Comparison of ENCODE assay signal across 8 cellular contexts in the genomic region with DNA sequence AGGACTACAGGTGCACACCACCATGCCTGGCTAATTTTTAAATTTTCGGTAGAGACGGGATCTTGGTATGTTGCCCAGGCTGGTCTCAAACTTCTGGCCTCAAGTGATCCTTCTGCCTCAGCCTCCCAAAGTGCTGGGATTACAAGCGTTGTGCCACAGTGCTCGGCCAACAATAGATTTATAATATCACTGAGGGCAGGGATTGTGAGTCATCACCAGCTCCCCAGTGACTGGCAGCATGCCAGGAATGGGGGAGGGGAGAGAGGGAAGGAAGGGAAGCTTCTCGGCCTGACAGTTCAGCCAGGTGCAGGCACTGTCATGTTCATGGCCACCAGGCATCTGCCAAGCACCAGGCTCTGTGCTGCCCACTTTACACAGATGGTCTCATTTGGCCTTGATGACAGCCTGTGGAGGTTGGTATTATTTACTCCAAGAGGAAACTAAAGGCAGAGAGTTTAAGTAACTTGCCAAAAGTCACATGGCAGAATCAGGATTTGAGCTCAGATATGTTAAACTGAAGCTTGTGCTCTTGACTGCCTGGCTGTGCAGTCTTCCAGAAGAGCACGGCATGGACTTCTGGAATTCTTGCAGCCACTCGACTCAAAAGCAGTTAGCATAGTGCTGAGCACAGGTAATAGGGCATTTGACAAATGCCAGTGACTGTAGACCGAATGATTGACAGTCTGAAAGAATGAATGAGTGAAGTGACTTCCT. TPM values are rescaled to one million over a fixed set of nuclear protein-coding genes. Genes with fewer than 3 reads are reported as not detected.
DNase-seq lines count a peak whose midpoint lies in the region; ATAC-seq, FAIRE-seq and TF ChIP-seq lines count a peak whose summit lies in the region.
"Not testable (repeated sequence)": the region's sequence is repeated elsewhere in the genome, so short reads cannot be mapped to it uniquely, and the experiment has no call there.

No MANE protein-coding gene starts in this region.

- peak; percentile 43 to 75 (median 52) for ATAC-seq in right lobe of liver

- intact Hi-C loops in right lobe of liver (cut with DNase I), result not testable (repeated sequence)

- not testable (repeated sequence) for H3K4me1 Mint-ChIP-seq in HFFc6 (ENCODE audit: low read depth)

- peak overlapping the region; percentile 26 for H3K4me2 ChIP-seq in SU-DHL-6 (ENCODE audit: low read depth, low read length, poor library complexity, severe bottlenecking)
- H3K4me2 ChIP-seq in H1 (ENCODE audit: insufficient read depth in 1 of 2, low read depth in 2 of 2, low read length in 2 of 2), result not testable (repeated sequence)

- H3K4me3 ChIP-seq in SU-DHL-6 (ENCODE audit: insufficient read depth, low read length, poor library complexity, severe bottlenecking); H1 (ENCODE audit: extremely low read depth in 1 of 4, insufficient read depth in 2 of 4, low read depth in 3 of 4, low read length in 4 of 4); right lobe of liver: not testable (repeated sequence)

- not testable (repeated sequence) for H3K4ac ChIP-seq in H1 (replicated peaks; ENCODE audit: insufficient read length, low read depth, low read length)

- H3K36me3 Mint-ChIP-seq in HFFc6 (ENCODE audit: low read depth), result not testable (repeated sequence)

- not testable (repeated sequence) for H2BK5ac ChIP-seq in H1 (ENCODE audit: low read depth, low read length)

- H3F3A ChIP-seq in SU-DHL-6 (ENCODE audit: insufficient read depth), result not testable (repeated sequence)

- TF ChIP-seq EP300 in H1 (IDR thresholded peaks at IDR 0.05; ENCODE audit: borderline replicate concordance in 1 of 2, low read depth in 2 of 2, low read length in 2 of 2), result not testable (repeated sequence)

- H3K18ac ChIP-seq in H1 (ENCODE audit: extremely low read depth, low read length), result not testable (repeated sequence)

- CTCF ChIA-PET in H1 (lab: Charles Lee; ENCODE audit: partially characterized antibody), result not testable (repeated sequence)

- TF ChIP-seq CTCF in 22Rv1 (IDR thresholded peaks at IDR 0.05); HFFc6 (IDR thresholded peaks at IDR 0.05); SU-DHL-6 (IDR thresholded peaks at IDR 0.05; ENCODE audit: insufficient read depth, low read length, poor library complexity, severe bottlenecking); H1 (IDR thresholded peaks at IDR 0.05; ENCODE audit: control extremely low read depth in 1 of 3, insufficient read depth in 1 of 3, low read depth in 1 of 3, low read length in 3 of 3); right lobe of liver (IDR thresholded peaks at IDR 0.05): not testable (repeated sequence)

- H3K9ac ChIP-seq in SU-DHL-6 (ENCODE audit: low read length), result peak overlapping the region; percentile 29
- H3K9ac ChIP-seq in H1 (replicated peaks in 1 of 4; ENCODE audit: extremely low read depth in 1 of 4, low read depth in 3 of 4, low read length in 3 of 4), result not testable (repeated sequence)

- DNase-seq in HFFc6 (peak; percentile 42), NCI-H2171 treated with DMSO at 0.1 percent for 48 hours (lab: John Stamatoyannopoulos, UW) (peak; percentile 82), activated T-helper 1 cell treated with Interleukin-2 at 50 U/mL for 16 hours (ENCODE audit: low read depth) (peak; percentile 69), right lobe of liver (peak; percentile 53 to 71 (median 64))
- DNase-seq in H1 (ENCODE audit: low read depth in 1 of 2, low spot score in 2 of 2), result not testable (repeated sequence)
- peak; percentile 71 to 72 for DNase-seq in stimulated activated CD4-positive, alpha-beta T cell treated with anti-CD3 and anti-CD28 coated beads, Interleukin-2, amount 100 ng/mL, for 24 hours

- TF ChIP-seq RAD21 in H1 (IDR thresholded peaks at IDR 0.05 in 1 of 2, conservative IDR thresholded peaks at IDR 0.05 in 1 of 2; ENCODE audit: low read depth in 2 of 2, low read length in 2 of 2), result not testable (repeated sequence)

- not testable (repeated sequence) for H3K4me1 ChIP-seq in H1 (replicated peaks in 1 of 4; ENCODE audit: control insufficient read depth in 3 of 4, insufficient read depth in 4 of 4, low read length in 3 of 4); right lobe of liver

- not testable (repeated sequence) for H3K9me3 ChIP-seq in SU-DHL-6 (ENCODE audit: insufficient read depth, low read length); H1 (ENCODE audit: insufficient read depth in 2 of 2, low read depth in 1 of 2, low read length in 1 of 2); right lobe of liver

- H3K79me2 ChIP-seq in SU-DHL-6 (ENCODE audit: insufficient read depth, low read length); H1 (ENCODE audit: control insufficient read depth in 1 of 2, insufficient read depth in 2 of 2, low read length in 2 of 2): not testable (repeated sequence)

- not testable (repeated sequence) for H3K4me3 Mint-ChIP-seq in HFFc6

- not testable (repeated sequence) for FAIRE-seq in H1 (lab: Jason Lieb, UNC)

- not testable (repeated sequence) for H3K36me3 ChIP-seq in SU-DHL-6 (ENCODE audit: low read length); H1 (ENCODE audit: control insufficient read depth in 2 of 4, insufficient read depth in 4 of 4, low read length in 3 of 4); right lobe of liver

- H4K20me1 ChIP-seq in SU-DHL-6 (ENCODE audit: low read depth, low read length); H1 (replicated peaks in 1 of 2; ENCODE audit: control insufficient read depth in 1 of 2, insufficient read depth in 2 of 2, low read length in 2 of 2): not testable (repeated sequence)

- H3K27ac Mint-ChIP-seq in HFFc6, result peak overlapping the region; percentile 69

- POLR2A ChIA-PET in H1 (lab: Charles Lee; ENCODE audit: partially characterized antibody), result interaction anchor here (0.7 kb wide), 1 partner anchor 734 kb away, joined by 3 read pairs; no protein-coding TSS in a partner anchor

- WGBS in H1 (ENCODE audit: extremely low coverage in 1 of 2, insufficient coverage in 1 of 2, insufficient read length in 1 of 2, insufficient replicate concordance in 2 of 2, low coverage in 1 of 2, low lambda C conversion rate in 2 of 2, missing lambda C conversion rate in 1 of 2), 2 experiments, result 90% methylated on average over 5 of the region's 8 CpGs; no CpG with 5 or more reads in 1 of the 2 experiments
- 56% methylated on average over 4 of the region's 8 CpGs for WGBS in right lobe of liver (ENCODE audit: insufficient coverage, low coverage, low lambda C conversion rate, missing lambda C conversion rate)

- H4K8ac ChIP-seq in H1 (ENCODE audit: extremely low read depth, insufficient read depth, low read length), result not testable (repeated sequence)

- H2BK12ac ChIP-seq in H1 (ENCODE audit: low read depth, low read length), result not testable (repeated sequence)

- not testable (repeated sequence) for TF ChIP-seq POLR2A in H1 (IDR thresholded peaks at IDR 0.05; ENCODE audit: control extremely low read depth in 1 of 2, low read depth in 2 of 2, low read length in 2 of 2); right lobe of liver (IDR thresholded peaks at IDR 0.05)

- H2AFZ ChIP-seq in SU-DHL-6 (ENCODE audit: low read depth, low read length, severe bottlenecking); H1 (ENCODE audit: low read length): not testable (repeated sequence)

- not testable (repeated sequence) for H3K23me2 ChIP-seq in H1 (ENCODE audit: low read depth, low read length)

- not testable (repeated sequence) for H3K27me3 Mint-ChIP-seq in HFFc6 (ENCODE audit: insufficient read depth)

- not testable (repeated sequence) for H3K23ac ChIP-seq in H1 (ENCODE audit: insufficient read length)

- H4K5ac ChIP-seq in H1 (ENCODE audit: insufficient read length, low read depth, low read length), result not testable (repeated sequence)

- H4K91ac ChIP-seq in H1 (replicated peaks; ENCODE audit: insufficient read length, low read length), result not testable (repeated sequence)

- not testable (repeated sequence) for H3K79me1 ChIP-seq in H1 (ENCODE audit: low read depth, low read length)

- not testable (repeated sequence) for H3K14ac ChIP-seq in H1 (ENCODE audit: insufficient read length)

- not testable (repeated sequence) for H3K56ac ChIP-seq in H1 (replicated peaks; ENCODE audit: insufficient read length, low read depth, low read length)

- H3K9me2 ChIP-seq in SU-DHL-6 (replicated peaks; ENCODE audit: insufficient read depth, low read length), result not testable (repeated sequence)

- not testable (repeated sequence) for H2BK15ac ChIP-seq in H1 (ENCODE audit: low read length)

- H2AK5ac ChIP-seq in H1 (ENCODE audit: low read depth, low read length), result not testable (repeated sequence)

- H2BK120ac ChIP-seq in H1 (replicated peaks; ENCODE audit: low read depth, low read length), result not testable (repeated sequence)

- H3K27me3 ChIP-seq in SU-DHL-6 (ENCODE audit: low read length); H1 (replicated peaks in 1 of 4; ENCODE audit: control insufficient read depth in 3 of 4, extremely low read depth in 1 of 4, insufficient read depth in 3 of 4, low read length in 3 of 4); right lobe of liver: not testable (repeated sequence)

- H3K27ac ChIP-seq in 22Rv1 (0 out of 2 replicates have a peak overlapping the region, but pooled peaks have one; percentile 33), SU-DHL-6 (ENCODE audit: low read depth, low read length) (peak overlapping the region; percentile 61)
- H3K27ac ChIP-seq in H1 (ENCODE audit: low read depth, low read length); right lobe of liver: not testable (repeated sequence)

- not testable (repeated sequence) for H3K9me3 Mint-ChIP-seq in HFFc6

- not testable (repeated sequence) for H2BK20ac ChIP-seq in H1 (ENCODE audit: low read length)

RNA-seq across cellular contexts. Expression of a gene that starts 7.8 kb away (rescaled TPM):
- 10 to 100 TPM; 29.0 to 40.9 (median 38.6) TPM for total RNA-seq in HFFc6 (2021; fragmentation: NEBNext Ultra II Directional; extraction: Animal tissue kit (Norgen Biotek cat#: 25700))
- total RNA-seq in H1 (2021; fragmentation: NEBNext Ultra II Directional; extraction: Animal tissue kit (Norgen Biotek cat#: 25700)), result 57.5 and 59.9 TPM in 2 replicates
- 25.8 and 43.1 TPM in 2 replicates for polyA plus RNA-seq in H1 (2011; rRNA removed)
- 37.5 TPM for polyA plus RNA-seq in H1 (2011; cell fraction: cytosol; rRNA removed)
- polyA plus RNA-seq in H1 (2011; cell fraction: nucleus; rRNA removed), result 72.5 TPM
- polyA plus RNA-seq in H1 (2012, experiment 1 of 2), result 33.2 to 44.0 TPM (median 37.2 TPM) in 4 replicates
- 3.6 TPM for polyA plus RNA-seq in H1 (2012, experiment 2 of 2)
- polyA plus RNA-seq in H1 (2013, experiment 1 of 2), result 33.1 TPM
- 31.3 TPM for polyA plus RNA-seq in H1 (2013, experiment 2 of 2)
- 171 and 210 TPM in 2 replicates for polyA minus RNA-seq in H1 (2011; rRNA and poly(A)+ RNA removed)
- polyA minus RNA-seq in H1 (2011; cell fraction: cytosol; rRNA and poly(A)+ RNA removed), result 72.6 TPM
- 121 TPM for polyA minus RNA-seq in H1 (2011; cell fraction: nucleus; rRNA and poly(A)+ RNA removed)
- 10 to 100 TPM; 11.6 to 13.8 (median 12.6) TPM for total RNA-seq in right lobe of liver

RNA-seq across cellular contexts. Expression of a gene that starts 47.1 kb away (rescaled TPM):
- 10 to 100 TPM; 19.7 to 22.9 (median 21.1) TPM for total RNA-seq in HFFc6 (2021; fragmentation: NEBNext Ultra II Directional; extraction: Animal tissue kit (Norgen Biotek cat#: 25700))
- total RNA-seq in H1 (2021; fragmentation: NEBNext Ultra II Directional; extraction: Animal tissue kit (Norgen Biotek cat#: 25700)), result 40.5 and 45.1 TPM in 2 replicates
- 12.0 and 16.2 TPM in 2 replicates for polyA plus RNA-seq in H1 (2011; rRNA removed)
- 17.1 TPM for polyA plus RNA-seq in H1 (2011; cell fraction: cytosol; rRNA removed)
- 9.0 TPM for polyA plus RNA-seq in H1 (2011; cell fraction: nucleus; rRNA removed)
- polyA plus RNA-seq in H1 (2012, experiment 1 of 2), result 22.5 to 24.5 TPM (median 23.7 TPM) in 4 replicates
- polyA plus RNA-seq in H1 (2012, experiment 2 of 2), result 23.8 TPM
- 32.5 TPM for polyA plus RNA-seq in H1 (2013, experiment 1 of 2)
- polyA plus RNA-seq in H1 (2013, experiment 2 of 2), result 34.6 TPM
- 20.8 and 23.7 TPM in 2 replicates for polyA minus RNA-seq in H1 (2011; rRNA and poly(A)+ RNA removed)
- 18.9 TPM for polyA minus RNA-seq in H1 (2011; cell fraction: cytosol; rRNA and poly(A)+ RNA removed)
- polyA minus RNA-seq in H1 (2011; cell fraction: nucleus; rRNA and poly(A)+ RNA removed), result 18.5 TPM
- total RNA-seq in right lobe of liver, result 10 to 100 TPM in 1 of 6 experiments, 1 to 10 TPM in 5; 8.0 to 12.1 (median 9.3) TPM
